1 cellular context compared by ENCODE assay signal in the genomic region with DNA sequence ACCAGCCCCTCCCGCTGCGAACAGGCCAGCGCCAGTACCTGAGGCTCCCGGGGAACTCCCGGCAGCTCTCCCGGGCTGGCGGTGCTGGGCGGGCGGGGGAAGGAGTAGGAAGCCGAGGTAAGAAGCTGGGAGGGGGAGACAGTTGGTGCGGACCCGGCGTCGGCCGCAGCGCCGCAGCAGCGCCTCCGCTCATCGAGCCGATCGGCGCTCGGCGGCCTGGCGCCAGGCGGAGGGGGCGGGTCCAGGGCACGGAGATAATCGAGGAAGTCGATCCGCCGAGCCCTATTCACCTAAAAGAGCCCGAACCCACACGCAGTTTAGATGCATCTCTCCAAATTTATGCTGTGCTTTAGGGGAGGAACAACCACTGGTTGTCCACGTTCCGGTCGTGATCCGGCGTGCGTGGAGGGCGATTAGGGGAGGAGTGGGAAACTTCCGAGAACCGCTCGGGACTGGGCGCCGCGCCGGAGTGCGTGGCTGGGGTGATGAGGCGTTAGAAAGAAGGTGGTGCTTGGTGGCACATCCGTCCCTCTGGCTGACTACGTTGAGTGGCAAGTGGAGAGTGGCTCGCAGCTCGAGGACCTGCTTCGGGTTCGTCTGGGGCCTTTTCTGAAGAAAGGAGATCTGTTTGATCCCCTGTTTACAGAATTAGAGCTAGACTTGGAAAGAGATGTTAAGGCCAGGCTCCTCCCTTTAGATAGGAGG.
A peak's percentile ranks its signal among the peaks of the same experiment; 100 is the strongest.
TF ChIP-seq lines count a peak whose summit lies in the region.

A gene with protein sequence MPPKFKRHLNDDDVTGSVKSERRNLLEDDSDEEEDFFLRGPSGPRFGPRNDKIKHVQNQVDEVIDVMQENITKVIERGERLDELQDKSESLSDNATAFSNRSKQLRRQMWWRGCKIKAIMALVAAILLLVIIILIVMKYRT (minus strand): TSS at position 194 of the 705 bp plus-strand sequence. CDS start 3,651 bp downstream, outside the sequence.

TF ChIP-seq in HEK293, 187 proteins besides CTCF, POLR2A, EP300 and RAD21 (continued from another document):
- TF ChIP-seq ZNF549 (tag by site-specific recombination; IDR thresholded peaks at IDR 0.05) (no peak), ZNF654 (tag by site-specific recombination; IDR thresholded peaks at IDR 0.05; ENCODE audit: low read depth) (no peak), ZNF394 (tag by site-specific recombination; IDR thresholded peaks at IDR 0.05; ENCODE audit: borderline replicate concordance) (no peak; the same call in 1 of the 2 replicates), PRDM1 (tag by site-specific recombination; IDR thresholded peaks at IDR 0.05) (no peak), IKZF3 (tag by site-specific recombination; IDR thresholded peaks at IDR 0.05) (peak; percentile 75; the same call in 1 of the 2 replicates), ZFP37 (tag by site-specific recombination; IDR thresholded peaks at IDR 0.05) (peak; percentile 55; the same call in 1 of the 2 replicates), ZNF701 (tag by site-specific recombination; IDR thresholded peaks at IDR 0.05) (no peak), ZNF792 (tag by site-specific recombination; IDR thresholded peaks at IDR 0.05) (0 out of 2 replicates have a peak, but pooled peaks have one; percentile 27), ZNF133 (tag by site-specific recombination; IDR thresholded peaks at IDR 0.05) (no peak), KLF1 (tag by site-specific recombination; IDR thresholded peaks at IDR 0.05) (peak; percentile 56; the same call in 1 of the 2 replicates), ZNF768 (tag by site-specific recombination; IDR thresholded peaks at IDR 0.05) (no peak), ZBTB1 (tag by site-specific recombination; IDR thresholded peaks at IDR 0.05) (no peak), ZNF777 (tag by site-specific recombination; IDR thresholded peaks at IDR 0.05; ENCODE audit: borderline replicate concordance) (no peak), ZNF266 (tag by site-specific recombination; IDR thresholded peaks at IDR 0.05; ENCODE audit: low read depth) (no peak), ZNF24 (tag by site-specific recombination; IDR thresholded peaks at IDR 0.05) (peak; percentile 75; the same call in 1 of the 2 replicates), MEIS1 (CRISPR knock-in tag; IDR thresholded peaks at IDR 0.05; ENCODE audit: borderline replicate concordance) (no peak), ZNF112 (tag by site-specific recombination; IDR thresholded peaks at IDR 0.05) (no peak), ZNF623 (tag by site-specific recombination; IDR thresholded peaks at IDR 0.05) (no peak), ZNF747 (tag by site-specific recombination; IDR thresholded peaks at IDR 0.05) (no peak), ZSCAN30 (tag by site-specific recombination; IDR thresholded peaks at IDR 0.05) (peak; percentile 79), ZNF521 (tag by site-specific recombination; IDR thresholded peaks at IDR 0.05) (no peak), FEZF1 (tag by site-specific recombination; IDR thresholded peaks at IDR 0.05) (no peak), ZNF707 (tag by site-specific recombination; IDR thresholded peaks at IDR 0.05) (no peak)
- TF ChIP-seq, protein P1, sequence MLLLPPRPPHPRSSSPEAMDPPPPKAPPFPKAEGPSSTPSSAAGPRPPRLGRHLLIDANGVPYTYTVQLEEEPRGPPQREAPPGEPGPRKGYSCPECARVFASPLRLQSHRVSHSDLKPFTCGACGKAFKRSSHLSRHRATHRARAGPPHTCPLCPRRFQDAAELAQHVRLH (tag by site-specific recombination; IDR thresholded peaks at IDR 0.05), result 0 out of 2 replicates have a peak, but pooled peaks have one; percentile 19
- TF ChIP-seq, protein P2, sequence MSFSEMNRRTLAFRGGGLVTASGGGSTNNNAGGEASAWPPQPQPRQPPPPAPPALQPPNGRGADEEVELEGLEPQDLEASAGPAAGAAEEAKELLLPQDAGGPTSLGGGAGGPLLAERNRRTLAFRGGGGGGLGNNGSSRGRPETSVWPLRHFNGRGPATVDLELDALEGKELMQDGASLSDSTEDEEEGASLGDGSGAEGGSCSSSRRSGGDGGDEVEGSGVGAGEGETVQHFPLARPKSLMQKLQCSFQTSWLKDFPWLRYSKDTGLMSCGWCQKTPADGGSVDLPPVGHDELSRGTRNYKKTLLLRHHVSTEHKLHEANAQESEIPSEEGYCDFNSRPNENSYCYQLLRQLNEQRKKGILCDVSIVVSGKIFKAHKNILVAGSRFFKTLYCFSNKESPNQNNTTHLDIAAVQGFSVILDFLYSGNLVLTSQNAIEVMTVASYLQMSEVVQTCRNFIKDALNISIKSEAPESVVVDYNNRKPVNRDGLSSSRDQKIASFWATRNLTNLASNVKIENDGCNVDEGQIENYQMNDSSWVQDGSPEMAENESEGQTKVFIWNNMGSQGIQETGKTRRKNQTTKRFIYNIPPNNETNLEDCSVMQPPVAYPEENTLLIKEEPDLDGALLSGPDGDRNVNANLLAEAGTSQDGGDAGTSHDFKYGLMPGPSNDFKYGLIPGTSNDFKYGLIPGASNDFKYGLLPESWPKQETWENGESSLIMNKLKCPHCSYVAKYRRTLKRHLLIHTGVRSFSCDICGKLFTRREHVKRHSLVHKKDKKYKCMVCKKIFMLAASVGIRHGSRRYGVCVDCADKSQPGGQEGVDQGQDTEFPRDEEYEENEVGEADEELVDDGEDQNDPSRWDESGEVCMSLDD (tag by site-specific recombination; IDR thresholded peaks at IDR 0.05), result no peak
- TF ChIP-seq, protein P3, sequence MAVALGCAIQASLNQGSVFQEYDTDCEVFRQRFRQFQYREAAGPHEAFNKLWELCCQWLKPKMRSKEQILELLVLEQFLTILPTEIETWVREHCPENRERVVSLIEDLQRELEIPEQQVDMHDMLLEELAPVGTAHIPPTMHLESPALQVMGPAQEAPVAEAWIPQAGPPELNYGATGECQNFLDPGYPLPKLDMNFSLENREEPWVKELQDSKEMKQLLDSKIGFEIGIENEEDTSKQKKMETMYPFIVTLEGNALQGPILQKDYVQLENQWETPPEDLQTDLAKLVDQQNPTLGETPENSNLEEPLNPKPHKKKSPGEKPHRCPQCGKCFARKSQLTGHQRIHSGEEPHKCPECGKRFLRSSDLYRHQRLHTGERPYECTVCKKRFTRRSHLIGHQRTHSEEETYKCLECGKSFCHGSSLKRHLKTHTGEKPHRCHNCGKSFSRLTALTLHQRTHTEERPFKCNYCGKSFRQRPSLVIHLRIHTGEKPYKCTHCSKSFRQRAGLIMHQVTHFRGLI (tag by site-specific recombination; IDR thresholded peaks at IDR 0.05), result peak; percentile 55; the same call in 1 of the 2 replicates
- TF ChIP-seq, protein P4, sequence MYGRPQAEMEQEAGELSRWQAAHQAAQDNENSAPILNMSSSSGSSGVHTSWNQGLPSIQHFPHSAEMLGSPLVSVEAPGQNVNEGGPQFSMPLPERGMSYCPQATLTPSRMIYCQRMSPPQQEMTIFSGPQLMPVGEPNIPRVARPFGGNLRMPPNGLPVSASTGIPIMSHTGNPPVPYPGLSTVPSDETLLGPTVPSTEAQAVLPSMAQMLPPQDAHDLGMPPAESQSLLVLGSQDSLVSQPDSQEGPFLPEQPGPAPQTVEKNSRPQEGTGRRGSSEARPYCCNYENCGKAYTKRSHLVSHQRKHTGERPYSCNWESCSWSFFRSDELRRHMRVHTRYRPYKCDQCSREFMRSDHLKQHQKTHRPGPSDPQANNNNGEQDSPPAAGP (tag by site-specific recombination; IDR thresholded peaks at IDR 0.05), result peak; percentile 71
- TF ChIP-seq, protein P5, sequence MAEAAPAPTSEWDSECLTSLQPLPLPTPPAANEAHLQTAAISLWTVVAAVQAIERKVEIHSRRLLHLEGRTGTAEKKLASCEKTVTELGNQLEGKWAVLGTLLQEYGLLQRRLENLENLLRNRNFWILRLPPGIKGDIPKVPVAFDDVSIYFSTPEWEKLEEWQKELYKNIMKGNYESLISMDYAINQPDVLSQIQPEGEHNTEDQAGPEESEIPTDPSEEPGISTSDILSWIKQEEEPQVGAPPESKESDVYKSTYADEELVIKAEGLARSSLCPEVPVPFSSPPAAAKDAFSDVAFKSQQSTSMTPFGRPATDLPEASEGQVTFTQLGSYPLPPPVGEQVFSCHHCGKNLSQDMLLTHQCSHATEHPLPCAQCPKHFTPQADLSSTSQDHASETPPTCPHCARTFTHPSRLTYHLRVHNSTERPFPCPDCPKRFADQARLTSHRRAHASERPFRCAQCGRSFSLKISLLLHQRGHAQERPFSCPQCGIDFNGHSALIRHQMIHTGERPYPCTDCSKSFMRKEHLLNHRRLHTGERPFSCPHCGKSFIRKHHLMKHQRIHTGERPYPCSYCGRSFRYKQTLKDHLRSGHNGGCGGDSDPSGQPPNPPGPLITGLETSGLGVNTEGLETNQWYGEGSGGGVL (tag by site-specific recombination; IDR thresholded peaks at IDR 0.05), result peak; percentile 67
- TF ChIP-seq, protein P6, sequence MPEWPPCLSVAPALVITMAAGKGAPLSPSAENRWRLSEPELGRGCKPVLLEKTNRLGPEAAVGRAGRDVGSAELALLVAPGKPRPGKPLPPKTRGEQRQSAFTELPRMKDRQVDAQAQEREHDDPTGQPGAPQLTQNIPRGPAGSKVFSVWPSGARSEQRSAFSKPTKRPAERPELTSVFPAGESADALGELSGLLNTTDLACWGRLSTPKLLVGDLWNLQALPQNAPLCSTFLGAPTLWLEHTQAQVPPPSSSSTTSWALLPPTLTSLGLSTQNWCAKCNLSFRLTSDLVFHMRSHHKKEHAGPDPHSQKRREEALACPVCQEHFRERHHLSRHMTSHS (tag by site-specific recombination; IDR thresholded peaks at IDR 0.05), result no peak
